Comparison of ENCODE assay signal across 1 cellular context in genomic region chr2:44974064-44974715, GRCh38.
TF ChIP-seq lines count a peak whose summit lies in the region.

No MANE protein-coding gene starts in this region.

TF ChIP-seq in GM23338, 12 proteins besides CTCF, POLR2A, EP300 and RAD21 (continued from another document):
- 0 out of 2 replicates have a peak, but pooled peaks have one; percentile 25 for TF ChIP-seq ZNF462 (CRISPR knock-in tag; IDR thresholded peaks at IDR 0.05)
- no peak for TF ChIP-seq ZNF331 (CRISPR knock-in tag; IDR thresholded peaks at IDR 0.05; ENCODE audit: low read depth)
